Comparison of ENCODE assay signal across 24 cellular contexts in genomic region chr4:30948653-30949052, GRCh38.
DNase-seq lines count a peak whose midpoint lies in the region; ATAC-seq and TF ChIP-seq lines count a peak whose summit lies in the region.
"Had no signal": no experiment of that assay in that cellular context is flagged by ENCODE, and none has a peak within 500 bp of the region (broad histone marks: within the 10 kb centered on the region; RNA-seq: fewer than 3 reads in every experiment).

No MANE protein-coding gene starts in this region.

- H3K4me3 ChIP-seq in HCT116 (replicated peaks in 1 of 2; ENCODE audit: low read depth in 1 of 2, low read length in 2 of 2) (no peak overlapping the region), Panc1 (ENCODE audit: low read depth in 2 of 2, low read length in 2 of 2) (no peak overlapping the region), gastrocnemius medialis (no peak overlapping the region)
- H3K4me3 ChIP-seq: ascending aorta; BLaER1 treated with 17β-estradiol and CSF1 and Interleukin-3, amounts not matched to agents 10 nM and 100 nM; MG63; right lobe of liver; tibial artery had no signal

- H3K27me3 ChIP-seq in HCT116 (ENCODE audit: insufficient read depth, low read length) (no peaks in the 10 kb centered on the region), Panc1 (ENCODE audit: control insufficient read depth, insufficient read depth, low read length) (no peaks in the 10 kb centered on the region), gastrocnemius medialis (no peaks in the 10 kb centered on the region)
- H3K27me3 ChIP-seq: ascending aorta; BLaER1 treated with 17β-estradiol and CSF1 and Interleukin-3, amounts not matched to agents 10 nM and 100 nM; MG63; right lobe of liver; tibial artery had no signal

- peak; percentile 90 for DNase-seq in HCT116 (ENCODE audit: low read depth, low spot score)
- no peak for DNase-seq in Panc1 (ENCODE audit: low read depth, low spot score)
- peak; percentile 57 for DNase-seq in epithelial cell of prostate (ENCODE audit: low read depth, low spot score)
- peak; percentile 79 for DNase-seq in renal cortical epithelial cell (ENCODE audit: low read depth)
- DNase-seq in osteocyte (ENCODE audit: extremely low spot score, unreplicated experiment): no peak
- no peak for DNase-seq in gastrocnemius medialis
- DNase-seq in left lobe of liver (ENCODE audit: low spot score): no peak
- DNase-seq: activated CD8-positive, alpha-beta memory T cell treated with anti-CD3 and anti-CD28 coated beads, Interleukin-2, amount 10 ng/mL, durations not matched to agents 7 days and 5 days; activated gamma-delta T cell treated with Interleukin-2 at 50 U/mL for 16 hours; dermis blood vessel endothelial cell; DMS79; foreskin melanocyte; MG63; natural killer cell; NCI-H2029 treated with DMSO at 0.1 percent for 48 hours; NCI-H526 treated with DMSO at 0.1 percent for 48 hours; right lobe of liver; stimulated activated CD4-positive, alpha-beta T cell treated with anti-CD3 and anti-CD28 coated beads, Interleukin-4, amount 100 ng/mL, for 24 hours; T-helper 1 cell; tibial artery had no signal

- RAD21 ChIA-PET in HCT116 (lab: Charles Lee; ENCODE audit: low non-redundant PET in 1 of 2, low total read pairs in 2 of 2, uncharacterized antibody in 2 of 2, unreplicated experiment in 2 of 2): no interaction called here

- H3K9me3 Mint-ChIP-seq in osteocyte (ENCODE audit: unreplicated experiment): no peaks in the 10 kb centered on the region
- H3K9me3 Mint-ChIP-seq: WTC11 had no signal

- peak overlapping the region; percentile 33 for H3K4me2 ChIP-seq in HCT116 (ENCODE audit: low read length)
- H3K4me2 ChIP-seq: BLaER1 treated with 17β-estradiol and CSF1 and Interleukin-3, amounts not matched to agents 10 nM and 100 nM had no signal

- no peak overlapping the region for H2AFZ ChIP-seq in HCT116 (ENCODE audit: low read depth, low read length, poor library complexity, severe bottlenecking)

- peak overlapping the region; percentile 36 for H3K9ac ChIP-seq in HCT116 (ENCODE audit: low read length)
- H3K9ac ChIP-seq: BLaER1 treated with 17β-estradiol and CSF1 and Interleukin-3, amounts not matched to agents 10 nM and 100 nM had no signal

- ATAC-seq in HCT116: peak; percentile 58
- no peak for ATAC-seq in Panc1
- ATAC-seq in HG03108 (IDR thresholded peaks at IDR 0.05; ENCODE audit: unreplicated experiment): no peak
- no peak for ATAC-seq in gastrocnemius medialis
- no peak for ATAC-seq in left lobe of liver
- ATAC-seq: activated CD8-positive, alpha-beta memory T cell treated with anti-CD3 and anti-CD28 coated beads, Interleukin-2, amount 10 ng/mL, durations not matched to agents 7 days and 5 days; natural killer cell; right lobe of liver; WTC11 had no signal

- peak overlapping the region; percentile 94 for H3K27ac ChIP-seq in HCT116 (ENCODE audit: low read depth, low read length)
- peak overlapping the region; percentile 12; the same call in 1 of the 2 replicates for H3K27ac ChIP-seq in Panc1 (ENCODE audit: low read length)
- peak overlapping the region; percentile 29 for H3K27ac ChIP-seq in epithelial cell of prostate
- no peak overlapping the region for H3K27ac ChIP-seq in gastrocnemius medialis
- H3K27ac ChIP-seq: BLaER1 treated with 17β-estradiol and CSF1 and Interleukin-3, amounts not matched to agents 10 nM and 100 nM; right lobe of liver; tibial artery had no signal

- intact Hi-C loops in HCT116 (cut with micrococcal nuclease): loop anchor here (2.0 kb wide), 2 partner anchors 78 to 192 kb away; no protein-coding TSS in a partner anchor
- intact Hi-C loops in Panc1 (cut with micrococcal nuclease; ENCODE audit: unreplicated experiment): no loop called here
- intact Hi-C loops in gastrocnemius medialis (cut with DNase I; ENCODE audit: low total_unique reads): no loop called here

- BruUV-seq in HCT116 (replicated peaks; lab: Mats Ljungman, UMichigan): no TSS peak
- BruUV-seq in Panc1 (replicated peaks; lab: Mats Ljungman, UMichigan): no TSS peak

- no peak for TF ChIP-seq POLR2A in HCT116 (IDR thresholded peaks at IDR 0.05; ENCODE audit: borderline replicate concordance, extremely low read depth, insufficient read depth, insufficient read length)
- no peak for TF ChIP-seq POLR2A in gastrocnemius medialis (IDR thresholded peaks at IDR 0.05)

- TF ChIP-seq CTCF in HCT116 (IDR thresholded peaks at IDR 0.05 in 2 of 3, conservative IDR thresholded peaks at IDR 0.05 in 1 of 3; ENCODE audit: borderline replicate concordance in 1 of 3, insufficient read depth in 1 of 3, low read depth in 2 of 3, low read length in 2 of 3): no peak
- TF ChIP-seq CTCF in Panc1 (IDR thresholded peaks at IDR 0.05): no peak
- TF ChIP-seq CTCF in osteocyte (IDR thresholded peaks at IDR 0.05): no peak
- no peak for TF ChIP-seq CTCF in gastrocnemius medialis (IDR thresholded peaks at IDR 0.05 in 4 of 5, conservative IDR thresholded peaks at IDR 0.05 in 1 of 5)

- CTCF ChIA-PET in HCT116 (lab: Charles Lee) (no interaction called here), Panc1 (lab: Charles Lee) (no interaction called here)

- H3K27me3 Mint-ChIP-seq in osteocyte (ENCODE audit: unreplicated experiment): no peaks in the 10 kb centered on the region
- H3K27me3 Mint-ChIP-seq: activated CD8-positive, alpha-beta memory T cell treated with anti-CD3 and anti-CD28 coated beads, Interleukin-2, amount 10 ng/mL, durations not matched to agents 7 days and 5 days had no signal

- H3K36me3 Mint-ChIP-seq in osteocyte (ENCODE audit: unreplicated experiment): peaks cover 2% of the 10 kb centered on the region
- H3K36me3 Mint-ChIP-seq: activated CD8-positive, alpha-beta memory T cell treated with anti-CD3 and anti-CD28 coated beads, Interleukin-2, amount 10 ng/mL, durations not matched to agents 7 days and 5 days; WTC11 had no signal

- no peaks in the 10 kb centered on the region for H4K20me1 ChIP-seq in HCT116 (ENCODE audit: insufficient read depth)
- H4K20me1 ChIP-seq: BLaER1 treated with 17β-estradiol and CSF1 and Interleukin-3, amounts not matched to agents 10 nM and 100 nM had no signal

- peaks cover 59% of the 10 kb centered on the region for H3K4me1 Mint-ChIP-seq in osteocyte (ENCODE audit: unreplicated experiment)
- H3K4me1 Mint-ChIP-seq: activated CD8-positive, alpha-beta memory T cell treated with anti-CD3 and anti-CD28 coated beads, Interleukin-2, amount 10 ng/mL, durations not matched to agents 7 days and 5 days; natural killer cell had no signal

- no peaks in the 10 kb centered on the region for H3K9me2 ChIP-seq in HCT116 (ENCODE audit: insufficient read depth)

- POLR2A ChIA-PET in HCT116 (lab: Charles Lee) (interaction anchor here (0.6 kb wide), 1 partner anchor 179 kb away, joined by 3 read pairs; no protein-coding TSS in a partner anchor), Panc1 (lab: Charles Lee) (no interaction called here)

- H3K9me3 ChIP-seq in HCT116 (ENCODE audit: control insufficient read depth in 1 of 2, insufficient read depth in 1 of 2, low read depth in 1 of 2, low read length in 2 of 2) (no peaks in the 10 kb centered on the region), Panc1 (ENCODE audit: control insufficient read depth, insufficient read depth, low read depth, low read length) (no peaks in the 10 kb centered on the region), gastrocnemius medialis (no peaks in the 10 kb centered on the region)
- H3K9me3 ChIP-seq: ascending aorta; BLaER1 treated with 17β-estradiol and CSF1 and Interleukin-3, amounts not matched to agents 10 nM and 100 nM; MG63; right lobe of liver; tibial artery had no signal

- peaks cover 51% of the 10 kb centered on the region for H3K79me2 ChIP-seq in HCT116 (ENCODE audit: insufficient read depth, low read length)

- peaks cover 77 to 99% of the 10 kb centered on the region in 2 experiments for H3K4me1 ChIP-seq in HCT116 (ENCODE audit: control insufficient read depth in 1 of 2, insufficient read depth in 2 of 2, low read length in 2 of 2)
- peaks cover 12% of the 10 kb centered on the region; the same call in 1 of the 2 replicates for H3K4me1 ChIP-seq in Panc1 (ENCODE audit: control insufficient read depth, insufficient read depth, low read length)
- no peaks in the 10 kb centered on the region for H3K4me1 ChIP-seq in gastrocnemius medialis
- H3K4me1 ChIP-seq: BLaER1 treated with 17β-estradiol and CSF1 and Interleukin-3, amounts not matched to agents 10 nM and 100 nM; right lobe of liver had no signal

- TF ChIP-seq RAD21 in HCT116 (IDR thresholded peaks at IDR 0.05; ENCODE audit: low read depth): peak; percentile 47

- in situ Hi-C loops in Panc1 (cut with HindIII; ENCODE audit: low pct_unique_long_range_greater_than_20kb, low sequenced_read_pairs): no loop called here
- in situ Hi-C loops in gastrocnemius medialis (cut with MboI; ENCODE audit: low sequenced_read_pairs in 4 of 4): no loop called here

- H3K4me3 Mint-ChIP-seq in osteocyte (ENCODE audit: unreplicated experiment): no peak overlapping the region
- H3K4me3 Mint-ChIP-seq: activated CD8-positive, alpha-beta memory T cell treated with anti-CD3 and anti-CD28 coated beads, Interleukin-2, amount 10 ng/mL, durations not matched to agents 7 days and 5 days; natural killer cell; WTC11 had no signal

- no peaks in the 10 kb centered on the region for H3K36me3 ChIP-seq in HCT116 (ENCODE audit: control insufficient read depth in 1 of 2, insufficient read depth in 2 of 2, low read length in 2 of 2)
- H3K36me3 ChIP-seq in Panc1 (ENCODE audit: control insufficient read depth, insufficient read depth, low read length): no peaks in the 10 kb centered on the region
- H3K36me3 ChIP-seq in gastrocnemius medialis: no peaks in the 10 kb centered on the region
- H3K36me3 ChIP-seq: ascending aorta; BLaER1 treated with 17β-estradiol and CSF1 and Interleukin-3, amounts not matched to agents 10 nM and 100 nM; MG63; right lobe of liver; tibial artery had no signal

- H3K27ac Mint-ChIP-seq in osteocyte (ENCODE audit: unreplicated experiment): no peak overlapping the region
- H3K27ac Mint-ChIP-seq: activated CD8-positive, alpha-beta memory T cell treated with anti-CD3 and anti-CD28 coated beads, Interleukin-2, amount 10 ng/mL, durations not matched to agents 7 days and 5 days; natural killer cell; WTC11 had no signal

TF ChIP-seq in HCT116, 20 proteins besides CTCF, POLR2A, EP300 and RAD21 (continues in another document):
- TF ChIP-seq EZH2phosphoT487 (IDR thresholded peaks at IDR 0.05; ENCODE audit: borderline replicate concordance) (no peak), SP1 (IDR thresholded peaks at IDR 0.05; ENCODE audit: low read depth) (peak; percentile 98), EGR1 (IDR thresholded peaks at IDR 0.05; ENCODE audit: low read depth) (no peak)

Comparison
In these comparisons a context has a peak if more than half of its experiments do, and no peak if none do; other contexts are left out.
1. DNase-seq: peak in HCT116 (single experiment), epithelial cell of prostate (single experiment) and renal cortical epithelial cell (single experiment); none in Panc1 (single experiment), osteocyte (single experiment), gastrocnemius medialis (0 of 2) and left lobe of liver (single experiment).
2. H3K27ac ChIP-seq: peak in HCT116 (single experiment), Panc1 (single experiment) and epithelial cell of prostate (single experiment); none in gastrocnemius medialis (0 of 4).